ENCODE assay signal across 15 cellular contexts in the genomic region with DNA sequence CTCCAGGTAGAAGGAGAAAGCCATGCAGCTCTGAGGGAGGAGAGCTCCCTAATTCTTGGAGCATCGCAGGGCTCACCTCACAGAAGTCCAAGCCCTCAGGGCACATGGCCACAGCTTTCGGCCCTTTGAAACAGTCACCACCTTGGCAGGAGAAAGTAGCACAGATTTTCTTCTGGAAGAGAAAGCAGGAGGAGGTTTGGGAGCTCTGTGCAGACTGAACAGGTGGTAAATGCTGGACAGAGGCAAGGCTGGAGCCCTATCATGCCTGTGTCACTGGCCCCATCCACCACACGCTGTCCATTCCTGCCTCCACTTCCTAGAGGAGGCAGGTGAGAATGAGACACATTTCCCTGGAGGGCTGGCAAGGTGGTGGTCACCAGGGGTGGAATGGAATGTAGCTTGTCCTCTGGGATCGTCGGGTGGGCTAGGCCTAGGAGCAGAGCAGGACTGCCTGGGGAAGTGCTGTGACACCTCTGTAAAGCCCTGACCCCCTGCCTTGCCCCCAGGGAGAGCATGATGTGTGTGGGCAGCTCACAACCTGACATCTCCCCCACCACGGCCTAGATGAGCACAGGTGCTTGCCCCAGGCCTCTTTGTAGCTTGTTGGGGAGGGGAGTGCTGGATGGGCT. TPM values are rescaled to one million over a fixed set of nuclear protein-coding genes. Genes with fewer than 3 reads are reported as not detected.
DNase-seq lines count a peak whose midpoint lies in the region; ATAC-seq and TF ChIP-seq lines count a peak whose summit lies in the region.
"Had no signal": no experiment of that assay in that cellular context is flagged by ENCODE, and none has a peak within 500 bp of the region (broad histone marks: within the 10 kb centered on the region; RNA-seq: fewer than 3 reads in every experiment).

No MANE protein-coding gene starts in this region.

- no peak overlapping the region for H3K4me2 ChIP-seq in GM23248 (ENCODE audit: unreplicated experiment)
- H3K4me2 ChIP-seq in trophoblast cell (ENCODE audit: low read length), result no peak overlapping the region

- H3K18ac ChIP-seq in trophoblast cell (ENCODE audit: low read length), result no peak overlapping the region

- H3K4me3 ChIP-seq in GM23248, result no peak overlapping the region
- H3K4me3 ChIP-seq in trophoblast cell (ENCODE audit: low read depth, low read length), result no peak overlapping the region

- no peaks in the 10 kb centered on the region for H3K9me3 ChIP-seq in GM23248 (ENCODE audit: low read depth)
- H3K9me3 ChIP-seq in trophoblast cell (ENCODE audit: insufficient read depth, low read depth, low read length), result no peaks in the 10 kb centered on the region
- H3K9me3 ChIP-seq: Caco-2 had no signal

- H3K79me2 ChIP-seq in GM23248 (ENCODE audit: insufficient read depth), result peaks cover 13% of the 10 kb centered on the region
- H3K79me2 ChIP-seq in trophoblast cell (ENCODE audit: control insufficient read depth, insufficient read depth, low read length, poor library complexity), result peaks cover 2% of the 10 kb centered on the region

- H4K20me1 ChIP-seq in GM23248 (ENCODE audit: insufficient read depth), result no peaks in the 10 kb centered on the region

- no peak for TF ChIP-seq CTCF in WTC11 (IDR thresholded peaks at IDR 0.05)

- DNase-seq in G401 (ENCODE audit: low spot score) (peak; percentile 87), GM23248 (peak; percentile 8), WTC11 (ENCODE audit: low spot score) (no peak), trophoblast cell (peak; percentile 33 to 58), NCI-H526 treated with DMSO at 0.1 percent for 48 hours (lab: John Stamatoyannopoulos, UW) (no peak), H4 (ENCODE audit: low spot score) (no peak), NCI-H1436 treated with DMSO at 0.1 percent for 48 hours (lab: John Stamatoyannopoulos, UW) (no peak)
- DNase-seq: ACHN; Caco-2; CD4-positive, CD25-positive, alpha-beta regulatory T cell; EL; GOT3; NCI-H187 treated with DMSO at 0.1 percent for 48 hours; NCI-H345; SW 1271 had no signal

- no peak overlapping the region for H2BK120ac ChIP-seq in trophoblast cell (ENCODE audit: insufficient read depth, low read length, poor library complexity)

- H3K4me1 Mint-ChIP-seq in WTC11, result peaks cover 12% of the 10 kb centered on the region

- in situ Hi-C loops in G401 (cut with HindIII; ENCODE audit: low sequenced_read_pairs) (no loop called here), GM23248 (cut with MboI) (no loop called here)

- no peaks in the 10 kb centered on the region for H3K36me3 Mint-ChIP-seq in WTC11
- H3K36me3 Mint-ChIP-seq: CD4-positive, CD25-positive, alpha-beta regulatory T cell had no signal

- no peaks in the 10 kb centered on the region for H3F3A ChIP-seq in GM23248 (ENCODE audit: insufficient read depth)

- H4K8ac ChIP-seq in trophoblast cell (ENCODE audit: low read depth, low read length), result no peak overlapping the region

- no peak overlapping the region for H3K27ac Mint-ChIP-seq in WTC11

- H3K9me2 ChIP-seq in GM23248 (ENCODE audit: insufficient read depth), result no peaks in the 10 kb centered on the region

- no peak overlapping the region for H3K23ac ChIP-seq in trophoblast cell (ENCODE audit: low read length)

- no peak overlapping the region for H2BK5ac ChIP-seq in trophoblast cell (ENCODE audit: low read depth, low read length, poor library complexity)

- CTCF ChIA-PET in WTC11 (lab: Charles Lee), result interaction anchor here (0.6 to 3.1 kb wide), 6 partner anchors 14 to 478 kb away, joined by 3 to 15 read pairs (median 3); partner anchors contain the start of genes MTF1 and SF3A3

- H3K4me1 ChIP-seq in GM23248 (ENCODE audit: insufficient read depth), result peaks cover 12% of the 10 kb centered on the region; the same call in 1 of the 2 replicates
- H3K4me1 ChIP-seq in trophoblast cell (ENCODE audit: control insufficient read depth in 1 of 2, insufficient read depth in 2 of 2, low read length in 2 of 2), result peaks cover 6 to 13% of the 10 kb centered on the region in 2 experiments

- H3K14ac ChIP-seq in trophoblast cell (ENCODE audit: low read length), result no peak overlapping the region

- H3K27me3 ChIP-seq in GM23248 (replicated peaks; ENCODE audit: insufficient read depth) (no peaks in the 10 kb centered on the region), trophoblast cell (ENCODE audit: insufficient read depth, low read length) (no peaks in the 10 kb centered on the region)

- no peak overlapping the region for H2BK12ac ChIP-seq in trophoblast cell (ENCODE audit: low read length)

- no peaks in the 10 kb centered on the region for H3K9me3 Mint-ChIP-seq in WTC11

- no peak overlapping the region for H3K27ac ChIP-seq in GM23248
- H3K27ac ChIP-seq in trophoblast cell (ENCODE audit: low read depth, low read length), result no peak overlapping the region

- no peak for ATAC-seq in WTC11

- H4K12ac ChIP-seq in trophoblast cell (ENCODE audit: low read depth, low read length), result no peak overlapping the region

- H3K4ac ChIP-seq in trophoblast cell (ENCODE audit: low read depth, low read length), result no peak overlapping the region

- 0 out of 2 replicates have a peak, but pooled peaks cover 4% of the 10 kb centered on the region for H3K36me3 ChIP-seq in GM23248 (ENCODE audit: low read depth)
- H3K36me3 ChIP-seq in trophoblast cell (ENCODE audit: control insufficient read depth in 1 of 2, insufficient read depth in 2 of 2, low read length in 2 of 2), result no peaks in the 10 kb centered on the region

- H2AFZ ChIP-seq in GM23248 (no peak overlapping the region), trophoblast cell (ENCODE audit: insufficient read depth, low read length, poor library complexity) (no peak overlapping the region)

- H3K9ac ChIP-seq in GM23248 (no peak overlapping the region), trophoblast cell (ENCODE audit: low read length) (no peak overlapping the region)

- no peak overlapping the region for H3K4me3 Mint-ChIP-seq in WTC11
- H3K4me3 Mint-ChIP-seq: CD4-positive, CD25-positive, alpha-beta regulatory T cell had no signal

- no peaks in the 10 kb centered on the region for H3K27me3 Mint-ChIP-seq in WTC11 (ENCODE audit: low read depth)
- H3K27me3 Mint-ChIP-seq: CD4-positive, CD25-positive, alpha-beta regulatory T cell had no signal

- H3K79me1 ChIP-seq in trophoblast cell (ENCODE audit: low read length), result peaks cover 4% of the 10 kb centered on the region

- H2AK5ac ChIP-seq in trophoblast cell (ENCODE audit: low read length), result no peak overlapping the region

- POLR2A ChIA-PET in WTC11 (lab: Charles Lee), result interaction anchor here (0.6 to 0.9 kb wide), 2 partner anchors 9 to 12 kb away, joined by 3 read pairs; no protein-coding TSS in a partner anchor

- no peak overlapping the region for H4K91ac ChIP-seq in trophoblast cell (ENCODE audit: low read depth, low read length)

- WGBS in GM23248 (ENCODE audit: low coverage in 1 of 2, low lambda C conversion rate in 2 of 2, missing lambda C conversion rate in 2 of 2), 2 experiments, result 53 to 75% methylated on average over 6 of the region's 6 CpGs
- no CpG with 5 or more reads among the region's 6 CpGs for WGBS in trophoblast cell (ENCODE audit: extremely low coverage, insufficient coverage, insufficient read length)

TF ChIP-seq in WTC11, 78 proteins besides CTCF, POLR2A, EP300 and RAD21:
- TF ChIP-seq FOXP1 (CRISPR knock-in tag; IDR thresholded peaks at IDR 0.05; ENCODE audit: borderline replicate concordance) (peak; percentile 62; the same call in 1 of the 2 replicates), ZNF281 (CRISPR knock-in tag; IDR thresholded peaks at IDR 0.05) (no peak)

RNA-seq across cellular contexts. Expression of gene INPP5B, which starts 2.8 kb away (rescaled TPM):
- total RNA-seq in G401 (2014; rRNA removed; shearing (Covaris generic)), result 17.5 and 17.7 TPM in 2 replicates
- 24.4 and 34.3 TPM in 2 replicates for total RNA-seq in GM23248 (2014; rRNA removed; shearing (Covaris generic))
- polyA plus RNA-seq in GM23248 (2016; fragmentation: Nextera tagmentation; extraction: Ambion mirVana), result 9.8 and 10.0 TPM in 2 replicates
- 26.8 to 29.4 TPM (median 27.3 TPM) in 3 replicates for total RNA-seq in WTC11 (2021)
- 9.0 TPM in 2 replicates for polyA plus RNA-seq in trophoblast cell (2013)
- total RNA-seq in H4 (2014; rRNA removed; shearing (Covaris generic)), result 10.3 and 11.7 TPM in 2 replicates

RNA-seq across cellular contexts. Expression of gene SF3A3, which starts 40.2 kb away (rescaled TPM):
- 115 and 149 TPM in 2 replicates for total RNA-seq in G401 (2014; rRNA removed; shearing (Covaris generic))
- 37.9 and 62.3 TPM in 2 replicates for total RNA-seq in GM23248 (2014; rRNA removed; shearing (Covaris generic))
- 63.4 and 72.3 TPM in 2 replicates for polyA plus RNA-seq in GM23248 (2016; fragmentation: Nextera tagmentation; extraction: Ambion mirVana)
- total RNA-seq in WTC11 (2021), result 96.5 to 126 TPM (median 96.5 TPM) in 3 replicates
- polyA plus RNA-seq in trophoblast cell (2013), result 33.9 and 37.1 TPM in 2 replicates
- total RNA-seq in H4 (2014; rRNA removed; shearing (Covaris generic)), result 124 and 163 TPM in 2 replicates

RNA-seq across cellular contexts. Expression of gene FHL3, which starts 55.7 kb away (rescaled TPM):
- total RNA-seq in G401 (2014; rRNA removed; shearing (Covaris generic)), result 7.9 and 10.0 TPM in 2 replicates
- total RNA-seq in GM23248 (2014; rRNA removed; shearing (Covaris generic)), result 26.9 and 31.7 TPM in 2 replicates
- polyA plus RNA-seq in GM23248 (2016; fragmentation: Nextera tagmentation; extraction: Ambion mirVana), result 44.4 and 48.0 TPM in 2 replicates
- total RNA-seq in WTC11 (2021), result 28.1 to 34.4 TPM (median 28.1 TPM) in 3 replicates
- polyA plus RNA-seq in trophoblast cell (2013), result 56.9 and 57.3 TPM in 2 replicates
- total RNA-seq in H4 (2014; rRNA removed; shearing (Covaris generic)), result 16.5 and 20.3 TPM in 2 replicates

Comparison
In these comparisons a context has a peak if more than half of its experiments do, and no peak if none do; other contexts are left out.
1. DNase-seq: peak in G401 (single experiment), GM23248 (single experiment) and trophoblast cell (2 of 2); none in WTC11 (single experiment), NCI-H526 treated with DMSO at 0.1 percent for 48 hours (single experiment), H4 (single experiment) and NCI-H1436 treated with DMSO at 0.1 percent for 48 hours (single experiment).